In genomic region chr14:63787995-63788946, GRCh38 we compare ENCODE assay signal across 1 cellular context.
TF ChIP-seq lines count a peak whose summit lies in the region.

No MANE protein-coding gene starts in this region.

TF ChIP-seq in A549, 52 proteins besides CTCF, POLR2A, EP300 and RAD21:
- TF ChIP-seq RNF2 (IDR thresholded peaks at IDR 0.05; ENCODE audit: borderline replicate concordance, low read depth) (no peak), MAZ (IDR thresholded peaks at IDR 0.05; ENCODE audit: borderline replicate concordance, low read depth, low read length) (no peak), TFCP2L1 (CRISPR knock-in tag; IDR thresholded peaks at IDR 0.05) (no peak), RFX5 (IDR thresholded peaks at IDR 0.05) (no peak), HOXB13 (CRISPR knock-in tag; IDR thresholded peaks at IDR 0.05; ENCODE audit: low read depth) (no peak), FOSB (CRISPR knock-in tag; IDR thresholded peaks at IDR 0.05) (no peak), FOXS1 (CRISPR knock-in tag; IDR thresholded peaks at IDR 0.05) (no peak), PHF8 (IDR thresholded peaks at IDR 0.05; ENCODE audit: borderline replicate concordance, low read depth) (no peak), CEBPB (IDR thresholded peaks at IDR 0.05) (no peak), CBX2 (IDR thresholded peaks at IDR 0.05; ENCODE audit: borderline replicate concordance, low read depth) (no peak), EHMT2 (IDR thresholded peaks at IDR 0.05; ENCODE audit: low read depth) (no peak), SREBF2 (IDR thresholded peaks at IDR 0.05) (no peak), HOXA7 (CRISPR knock-in tag; IDR thresholded peaks at IDR 0.05) (no peak)
- TF ChIP-seq, protein P1, sequence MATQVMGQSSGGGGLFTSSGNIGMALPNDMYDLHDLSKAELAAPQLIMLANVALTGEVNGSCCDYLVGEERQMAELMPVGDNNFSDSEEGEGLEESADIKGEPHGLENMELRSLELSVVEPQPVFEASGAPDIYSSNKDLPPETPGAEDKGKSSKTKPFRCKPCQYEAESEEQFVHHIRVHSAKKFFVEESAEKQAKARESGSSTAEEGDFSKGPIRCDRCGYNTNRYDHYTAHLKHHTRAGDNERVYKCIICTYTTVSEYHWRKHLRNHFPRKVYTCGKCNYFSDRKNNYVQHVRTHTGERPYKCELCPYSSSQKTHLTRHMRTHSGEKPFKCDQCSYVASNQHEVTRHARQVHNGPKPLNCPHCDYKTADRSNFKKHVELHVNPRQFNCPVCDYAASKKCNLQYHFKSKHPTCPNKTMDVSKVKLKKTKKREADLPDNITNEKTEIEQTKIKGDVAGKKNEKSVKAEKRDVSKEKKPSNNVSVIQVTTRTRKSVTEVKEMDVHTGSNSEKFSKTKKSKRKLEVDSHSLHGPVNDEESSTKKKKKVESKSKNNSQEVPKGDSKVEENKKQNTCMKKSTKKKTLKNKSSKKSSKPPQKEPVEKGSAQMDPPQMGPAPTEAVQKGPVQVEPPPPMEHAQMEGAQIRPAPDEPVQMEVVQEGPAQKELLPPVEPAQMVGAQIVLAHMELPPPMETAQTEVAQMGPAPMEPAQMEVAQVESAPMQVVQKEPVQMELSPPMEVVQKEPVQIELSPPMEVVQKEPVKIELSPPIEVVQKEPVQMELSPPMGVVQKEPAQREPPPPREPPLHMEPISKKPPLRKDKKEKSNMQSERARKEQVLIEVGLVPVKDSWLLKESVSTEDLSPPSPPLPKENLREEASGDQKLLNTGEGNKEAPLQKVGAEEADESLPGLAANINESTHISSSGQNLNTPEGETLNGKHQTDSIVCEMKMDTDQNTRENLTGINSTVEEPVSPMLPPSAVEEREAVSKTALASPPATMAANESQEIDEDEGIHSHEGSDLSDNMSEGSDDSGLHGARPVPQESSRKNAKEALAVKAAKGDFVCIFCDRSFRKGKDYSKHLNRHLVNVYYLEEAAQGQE (IDR thresholded peaks at IDR 0.05): no peak
- TF ChIP-seq, protein P2, sequence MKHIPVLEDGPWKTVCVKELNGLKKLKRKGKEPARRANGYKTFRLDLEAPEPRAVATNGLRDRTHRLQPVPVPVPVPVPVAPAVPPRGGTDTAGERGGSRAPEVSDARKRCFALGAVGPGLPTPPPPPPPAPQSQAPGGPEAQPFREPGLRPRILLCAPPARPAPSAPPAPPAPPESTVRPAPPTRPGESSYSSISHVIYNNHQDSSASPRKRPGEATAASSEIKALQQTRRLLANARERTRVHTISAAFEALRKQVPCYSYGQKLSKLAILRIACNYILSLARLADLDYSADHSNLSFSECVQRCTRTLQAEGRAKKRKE (CRISPR knock-in tag; IDR thresholded peaks at IDR 0.05; ENCODE audit: low read depth): no peak
